9 cellular contexts compared by ENCODE assay signal in the genomic region with DNA sequence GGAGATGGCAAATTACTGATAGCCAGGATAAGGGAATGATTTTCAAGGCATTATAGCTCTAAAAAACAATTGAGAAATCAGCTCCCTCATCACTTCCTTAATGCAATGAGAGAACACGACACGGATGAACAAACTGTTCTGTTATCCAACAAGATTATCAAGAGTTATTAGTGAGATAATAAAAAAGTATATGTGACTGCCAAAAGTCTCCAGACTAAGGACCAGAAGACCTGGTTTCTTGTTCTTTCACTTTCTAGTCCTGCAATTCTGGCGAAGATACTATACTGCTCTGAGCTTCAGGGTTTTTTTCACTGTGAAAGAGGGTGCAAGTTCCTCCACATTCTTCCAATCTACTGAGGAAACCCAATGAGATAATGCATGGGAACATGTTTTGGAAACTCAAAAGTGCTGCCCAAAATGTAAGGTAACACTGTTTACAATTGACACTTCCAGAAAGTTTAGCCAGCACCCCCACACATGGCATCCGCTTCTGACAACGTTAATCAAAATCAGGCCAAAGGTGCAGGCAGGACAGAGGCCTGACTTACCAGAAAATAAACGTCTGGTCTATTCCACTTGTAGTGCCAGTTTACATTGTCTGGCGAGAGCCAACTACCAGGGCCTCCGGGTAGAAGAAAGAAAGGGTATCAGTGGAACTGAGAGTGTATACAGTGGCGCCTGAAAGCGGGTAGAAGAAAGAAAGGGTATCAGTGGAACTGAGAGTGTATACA. TPM values are rescaled to one million over a fixed set of nuclear protein-coding genes. Genes with fewer than 3 reads are reported as not detected.
DNase-seq lines count a peak whose midpoint lies in the region; ATAC-seq and TF ChIP-seq lines count a peak whose summit lies in the region.
"Had no signal": no experiment of that assay in that cellular context is flagged by ENCODE, and none has a peak within 500 bp of the region (broad histone marks: within the 10 kb centered on the region; RNA-seq: fewer than 3 reads in every experiment).

No MANE protein-coding gene starts in this region.

- ATAC-seq in activated naive CD4-positive, alpha-beta T cell treated with anti-CD3 and anti-CD28 coated beads, Interleukin-2, amount 50 U/mL, for 72 hours, result no peak
- ATAC-seq in lung (ENCODE audit: insufficient read depth, low FRiP score) (no peak), upper lobe of left lung (ENCODE audit: low FRiP score in 2 of 2) (peak in 1 of 2 donors; percentile 20), esophagus mucosa (no peak)

- no peak for TF ChIP-seq CTCF in lung (IDR thresholded peaks at IDR 0.05; ENCODE audit: control extremely low read depth, extremely low read depth)
- TF ChIP-seq CTCF in upper lobe of left lung (IDR thresholded peaks at IDR 0.05), result no peak

- WGBS in lung, 2 donors, result 14 to 22% methylated on average over 9 to 10 of the region's 10 CpGs
- 16 to 26% methylated on average over 8 of the region's 10 CpGs for WGBS in upper lobe of left lung, 2 donors

- H3K9me3 ChIP-seq in lung (ENCODE audit: control insufficient read depth in 2 of 2, insufficient read depth in 1 of 2, low read length in 1 of 2) (no peaks in the 10 kb centered on the region), upper lobe of left lung (no peaks in the 10 kb centered on the region)
- H3K9me3 ChIP-seq: SJSA1 had no signal

- no peak for TF ChIP-seq POLR2A in upper lobe of left lung (IDR thresholded peaks at IDR 0.05)

- no peaks in the 10 kb centered on the region for H3K27me3 ChIP-seq in lung (ENCODE audit: control insufficient read depth, insufficient read depth)
- H3K27me3 ChIP-seq in upper lobe of left lung, result no peaks in the 10 kb centered on the region
- H3K27me3 ChIP-seq: SJSA1 had no signal

- H3K27ac Mint-ChIP-seq in activated naive CD4-positive, alpha-beta T cell treated with anti-CD3 and anti-CD28 coated beads, Interleukin-2, amount 50 U/mL, for 72 hours, result peak overlapping the region; percentile 84

- DNase-seq in activated naive CD4-positive, alpha-beta T cell treated with Interleukin-2 at 50 U/mL for 16 hours, result peak; percentile 14
- DNase-seq in activated naive CD4-positive, alpha-beta T cell (lab: John Stamatoyannopoulos, UW), result no peak
- no peak for DNase-seq in activated naive CD4-positive, alpha-beta T cell treated with anti-CD3 and anti-CD28 coated beads, Interleukin-2, amount 50 U/mL, for 72 hours (ENCODE audit: low spot score in 2 of 2)
- DNase-seq in lung (ENCODE audit: low spot score), result no peak
- DNase-seq in upper lobe of left lung, result no peak
- DNase-seq in NCI-H526 treated with DMSO at 0.1 percent for 48 hours (lab: John Stamatoyannopoulos, UW), result no peak
- DNase-seq in stimulated activated CD8-positive, alpha-beta memory T cell treated with anti-CD3 and anti-CD28 coated beads, Interleukin-4, amount 100 ng/mL, for 48 hours, result no peak

- TF ChIP-seq EP300 in upper lobe of left lung (IDR thresholded peaks at IDR 0.05), result no peak

- H3K36me3 ChIP-seq in lung (ENCODE audit: control insufficient read depth in 2 of 2, insufficient read depth in 2 of 2, low read length in 2 of 2) (no peaks in the 10 kb centered on the region), upper lobe of left lung (peaks cover 0 to 5% (median 0%) of the 10 kb centered on the region in 4 donors)
- H3K36me3 ChIP-seq: SJSA1 had no signal

- H3K9me3 Mint-ChIP-seq in activated naive CD4-positive, alpha-beta T cell treated with anti-CD3 and anti-CD28 coated beads, Interleukin-2, amount 50 U/mL, for 72 hours, result no peaks in the 10 kb centered on the region

- H3K4me1 ChIP-seq in lung (ENCODE audit: control insufficient read depth in 2 of 2, insufficient read depth in 2 of 2, low read length in 2 of 2) (peaks cover 0 to 5% of the 10 kb centered on the region in 2 donors), upper lobe of left lung (peaks cover 17 to 40% (median 28%) of the 10 kb centered on the region in 4 donors)

- H3K27ac ChIP-seq in lung (ENCODE audit: low read depth in 1 of 2, low read length in 1 of 2), result peak overlapping the region; percentile 81
- H3K27ac ChIP-seq in upper lobe of left lung, result peak overlapping the region; percentile 37 to 85 (median 82)
- H3K27ac ChIP-seq: SJSA1 had no signal

- peaks cover 22 to 26% of the 10 kb centered on the region in 2 donors for H3K36me3 Mint-ChIP-seq in activated naive CD4-positive, alpha-beta T cell treated with anti-CD3 and anti-CD28 coated beads, Interleukin-2, amount 50 U/mL, for 72 hours

- H3K4me3 ChIP-seq in lung, result no peak overlapping the region
- H3K4me3 ChIP-seq in upper lobe of left lung, result peak overlapping the region in 3 of 4 donors; percentile 48 to 73 (median 69)

RNA-seq across cellular contexts. Expression of gene KANK1, which starts 35.6 kb away (rescaled TPM):
- 1 to 10 TPM; 2.9 to 6.2 TPM for total RNA-seq in activated naive CD4-positive, alpha-beta T cell treated with anti-CD3 and anti-CD28 coated beads, Interleukin-2, amount 50 U/mL, for 72 hours
- total RNA-seq in lung, result 10 to 100 TPM; 30.2 to 30.3 TPM
- polyA plus RNA-seq in lung, result 10 to 100 TPM; 15.8 to 23.7 TPM
- total RNA-seq in upper lobe of left lung, result 10 to 100 TPM; 32.8 to 64.9 (median 45.3) TPM
- total RNA-seq in esophagus mucosa, result 45.4 TPM
